ENCODE assay signal across 9 cellular contexts in the genomic region with DNA sequence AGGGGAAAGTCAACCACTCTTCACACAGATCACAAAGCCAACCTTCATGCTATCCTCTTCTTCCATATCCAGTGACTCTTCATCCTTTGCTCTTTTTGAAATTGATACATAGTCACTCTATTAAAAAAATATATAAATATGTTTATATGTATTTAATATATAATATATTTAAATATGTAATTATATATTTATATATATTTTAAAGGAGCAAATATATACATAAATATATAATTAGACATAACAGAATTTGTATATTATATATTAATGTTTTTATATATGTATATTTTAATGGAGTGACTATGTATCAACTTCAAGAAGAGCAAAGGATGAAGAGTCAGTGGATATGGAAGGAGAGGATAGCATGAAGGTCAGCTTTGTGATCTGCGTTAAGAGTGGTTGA.
"Had no signal": no experiment of that assay in that cellular context is flagged by ENCODE, and none has a peak within 500 bp of the region (broad histone marks: within the 10 kb centered on the region; RNA-seq: fewer than 3 reads in every experiment).

No MANE protein-coding gene starts in this region.

- H3K4me3 Mint-ChIP-seq: GM23338, H9 had no signal

- H3K9me3 Mint-ChIP-seq: GM23338, H9 had no signal

- ATAC-seq: GM23338, K562 had no signal

- DNase-seq: H9, HCEC 1CT, IMR-90, KG1 had no signal

- H3K27ac Mint-ChIP-seq: GM23338, H9 had no signal

- H3K4me1 Mint-ChIP-seq: GM23338, H9 had no signal

- FAIRE-seq: H1, H54, HTR-8/SVneo, K562 had no signal
